ENCODE assay signal across 9 cellular contexts in genomic region chr7:30226593-30227268, GRCh38. TPM values are rescaled to one million over a fixed set of nuclear protein-coding genes. Genes with fewer than 3 reads are reported as not detected.
DNase-seq lines count a peak whose midpoint lies in the region; ATAC-seq, FAIRE-seq and TF ChIP-seq lines count a peak whose summit lies in the region.
"Had no signal": no experiment of that assay in that cellular context is flagged by ENCODE, and none has a peak within 500 bp of the region (broad histone marks: within the 10 kb centered on the region; RNA-seq: fewer than 3 reads in every experiment).

No MANE protein-coding gene starts in this region.

- no peaks in the 10 kb centered on the region for H3K36me3 Mint-ChIP-seq in naive thymus-derived CD8-positive, alpha-beta T cell
- no peaks in the 10 kb centered on the region for H3K36me3 Mint-ChIP-seq in activated T-helper 1 cell treated with anti-CD3 and anti-CD28 coated beads, Interleukin-12 subunit alpha, Interleukin-12 subunit beta, Interleukin-2, Interleukin-4 antibody, amounts not matched to agents 30 ng/mL and 10 ng/mL and 1 ng/mL, durations not matched to agents 14 hours and 24 hours and 36 hours (ENCODE audit: low read depth)

- H3K4me1 Mint-ChIP-seq in naive thymus-derived CD8-positive, alpha-beta T cell: peaks cover 0 to 17% (median under 1%) of the 10 kb centered on the region in 4 donors
- peaks cover 5% of the 10 kb centered on the region for H3K4me1 Mint-ChIP-seq in activated T-helper 1 cell treated with anti-CD3 and anti-CD28 coated beads, Interleukin-12 subunit alpha, Interleukin-12 subunit beta, Interleukin-2, Interleukin-4 antibody, amounts not matched to agents 30 ng/mL and 10 ng/mL and 1 ng/mL, durations not matched to agents 14 hours and 24 hours and 36 hours (ENCODE audit: low read depth)

- peak overlapping the region; percentile 66 for H3K4me2 ChIP-seq in keratinocyte (ENCODE audit: control insufficient read depth, extremely low read depth, insufficient read depth, low read depth, low read length)

- H3K9ac ChIP-seq in keratinocyte (ENCODE audit: control insufficient read depth, extremely low read depth, insufficient read depth, low read length): peak overlapping the region; percentile 16

- DNase-seq in right atrium auricular region (ENCODE audit: low spot score): no peak
- DNase-seq in Right ventricle myocardium superior: no peak
- peak; percentile 73 for DNase-seq in RPMI8226
- DNase-seq in keratinocyte (ENCODE audit: low read depth, low spot score): peak; percentile 13
- DNase-seq in naive thymus-derived CD8-positive, alpha-beta T cell: no peak
- no peak for DNase-seq in posterior vena cava (ENCODE audit: low spot score)
- no peak for DNase-seq in activated T-helper 1 cell treated with anti-CD3 and anti-CD28 coated beads, Interleukin-12 subunit alpha, Interleukin-12 subunit beta, Interleukin-2, Interleukin-4 antibody, amounts not matched to agents 30 ng/mL and 10 ng/mL and 1 ng/mL, durations not matched to agents 14 hours and 24 hours and 36 hours (ENCODE audit: low spot score)

- peaks cover 0 to 23% of the 10 kb centered on the region in 2 donors for H3K4me1 ChIP-seq in right atrium auricular region
- peaks cover 35% of the 10 kb centered on the region for H3K4me1 ChIP-seq in keratinocyte (ENCODE audit: control insufficient read depth, extremely low read depth, insufficient read depth, low read length)

- H3K4me3 ChIP-seq in right atrium auricular region (no peak overlapping the region), keratinocyte (ENCODE audit: control insufficient read depth in 2 of 3, extremely low read depth in 1 of 3, insufficient read depth in 2 of 3, low read depth in 1 of 3, low read length in 3 of 3) (no peak overlapping the region)

- H3K9me3 Mint-ChIP-seq in naive thymus-derived CD8-positive, alpha-beta T cell: peaks cover 0 to 12% (median 0%) of the 10 kb centered on the region in 9 donors
- H3K9me3 Mint-ChIP-seq in activated T-helper 1 cell treated with anti-CD3 and anti-CD28 coated beads, Interleukin-12 subunit alpha, Interleukin-12 subunit beta, Interleukin-2, Interleukin-4 antibody, amounts not matched to agents 30 ng/mL and 10 ng/mL and 1 ng/mL, durations not matched to agents 14 hours and 24 hours and 36 hours: no peaks in the 10 kb centered on the region

- POLR2A ChIA-PET in naive thymus-derived CD8-positive, alpha-beta T cell (lab: Charles Lee): no interaction called here

- H3K27me3 Mint-ChIP-seq in naive thymus-derived CD8-positive, alpha-beta T cell: peaks cover 0 to 11% (median 0%) of the 10 kb centered on the region in 5 donors
- peaks cover 10% of the 10 kb centered on the region for H3K27me3 Mint-ChIP-seq in activated T-helper 1 cell treated with anti-CD3 and anti-CD28 coated beads, Interleukin-12 subunit alpha, Interleukin-12 subunit beta, Interleukin-2, Interleukin-4 antibody, amounts not matched to agents 30 ng/mL and 10 ng/mL and 1 ng/mL, durations not matched to agents 14 hours and 24 hours and 36 hours (ENCODE audit: insufficient read depth)

- intact Hi-C loops in Right ventricle myocardium superior (cut with DNase I) (no loop called here), posterior vena cava (cut with DNase I) (no loop called here)
- intact Hi-C loops in activated T-helper 1 cell treated with anti-CD3 and anti-CD28 coated beads, Interleukin-12 subunit alpha, Interleukin-12 subunit beta, Interleukin-2, Interleukin-4 antibody, amounts not matched to agents 30 ng/mL and 10 ng/mL and 1 ng/mL, durations not matched to agents 14 hours and 24 hours and 36 hours (cut with micrococcal nuclease): no loop called here

- H3K27ac ChIP-seq in right atrium auricular region: peak overlapping the region; percentile 41 to 51
- peak overlapping the region; percentile 75 for H3K27ac ChIP-seq in keratinocyte (ENCODE audit: control insufficient read depth, insufficient read depth, low read length)

- H3K79me2 ChIP-seq in keratinocyte (ENCODE audit: control insufficient read depth, insufficient read depth, low read length): no peaks in the 10 kb centered on the region

- FAIRE-seq in keratinocyte (lab: Jason Lieb, UNC): peak; percentile 36
- FAIRE-seq: TTC549 had no signal

- H3K36me3 ChIP-seq in right atrium auricular region (no peaks in the 10 kb centered on the region), keratinocyte (ENCODE audit: control insufficient read depth in 2 of 2, extremely low read depth in 1 of 2, insufficient read depth in 2 of 2, low read length in 2 of 2) (no peaks in the 10 kb centered on the region)

- ATAC-seq in Right ventricle myocardium superior (ENCODE audit: poor library complexity): no peak
- ATAC-seq in naive thymus-derived CD8-positive, alpha-beta T cell: no peak
- ATAC-seq in GM18520 (IDR thresholded peaks at IDR 0.05; ENCODE audit: unreplicated experiment): no peak

- dilution Hi-C loops in keratinocyte (cut with MboI; ENCODE audit: extremely low pct_ligation_motif_present, low sequenced_read_pairs): no loop called here

- H2AFZ ChIP-seq in keratinocyte (ENCODE audit: control insufficient read depth, low read length): peak overlapping the region; percentile 14

- no peak overlapping the region for H3K4me3 Mint-ChIP-seq in naive thymus-derived CD8-positive, alpha-beta T cell
- no peak overlapping the region for H3K4me3 Mint-ChIP-seq in activated T-helper 1 cell treated with anti-CD3 and anti-CD28 coated beads, Interleukin-12 subunit alpha, Interleukin-12 subunit beta, Interleukin-2, Interleukin-4 antibody, amounts not matched to agents 30 ng/mL and 10 ng/mL and 1 ng/mL, durations not matched to agents 14 hours and 24 hours and 36 hours

- no peaks in the 10 kb centered on the region for H3K27me3 ChIP-seq in right atrium auricular region
- H3K27me3 ChIP-seq in keratinocyte (ENCODE audit: control insufficient read depth, extremely low read depth, insufficient read depth, low read length): no peaks in the 10 kb centered on the region

- TF ChIP-seq CTCF in right atrium auricular region (IDR thresholded peaks at IDR 0.05) (peak in 1 of 2 donors; percentile 18), keratinocyte (optimal IDR thresholded peaks at IDR 0.05 in 1 of 3, IDR thresholded peaks at IDR 0.05 in 1 of 3, conservative IDR thresholded peaks at IDR 0.05 in 1 of 3; ENCODE audit: extremely low read depth in 1 of 3, insufficient read depth in 2 of 3, low read length in 3 of 3) (peak; percentile 73 to 78 (median 75))

- H3K9me1 ChIP-seq in keratinocyte (ENCODE audit: control insufficient read depth, extremely low read depth, insufficient read depth, low read length): no peaks in the 10 kb centered on the region

- H3K27ac Mint-ChIP-seq in naive thymus-derived CD8-positive, alpha-beta T cell: peak overlapping the region in 1 of 10 donors; percentile 23
- H3K27ac Mint-ChIP-seq in activated T-helper 1 cell treated with anti-CD3 and anti-CD28 coated beads, Interleukin-12 subunit alpha, Interleukin-12 subunit beta, Interleukin-2, Interleukin-4 antibody, amounts not matched to agents 30 ng/mL and 10 ng/mL and 1 ng/mL, durations not matched to agents 14 hours and 24 hours and 36 hours: no peak overlapping the region

- no peaks in the 10 kb centered on the region for H3K9me3 ChIP-seq in right atrium auricular region
- no peaks in the 10 kb centered on the region for H3K9me3 ChIP-seq in keratinocyte (ENCODE audit: control insufficient read depth, low read depth, low read length)

- no peaks in the 10 kb centered on the region for H4K20me1 ChIP-seq in keratinocyte (ENCODE audit: control insufficient read depth, extremely low read depth, insufficient read depth, low read length)

RNA-seq across cellular contexts. Expression of gene ZNRF2, which starts 57.7 kb away (rescaled TPM):
- total RNA-seq in right atrium auricular region (1 to 10 TPM; 7.6 to 9.7 TPM), Right ventricle myocardium superior (7.2 TPM), posterior vena cava (10 to 100 TPM; 12.5 to 13.5 TPM)
- 4.0 to 7.0 TPM (median 6.0 TPM) in 3 replicates for polyA plus RNA-seq in keratinocyte
- 1.9 TPM for polyA plus RNA-seq in keratinocyte (2011; ENCODE audit: low read depth)
- 3.2 and 6.6 TPM in 2 replicates for polyA plus RNA-seq in keratinocyte (2011; cell fraction: cytosol; rRNA removed)
- polyA plus RNA-seq in keratinocyte (2011; cell fraction: nucleus; rRNA removed): 3.8 and 4.2 TPM in 2 replicates
- polyA plus RNA-seq in keratinocyte (2012; ENCODE audit: low replicate concordance): 4.7 TPM in 2 replicates
- polyA minus RNA-seq in keratinocyte: 0.43 to 6.5 TPM (median 3.9 TPM) in 3 replicates
- 12.1 TPM for polyA minus RNA-seq in keratinocyte (2011; cell fraction: cytosol; rRNA and poly(A)+ RNA removed)
- 9.5 and 11.9 TPM in 2 replicates for polyA minus RNA-seq in keratinocyte (2011; cell fraction: nucleus; rRNA and poly(A)+ RNA removed)
- total RNA-seq in naive thymus-derived CD8-positive, alpha-beta T cell: 10 to 100 TPM; 28.8 to 29.4 TPM
- 1 to 10 TPM; 1.1 to 2.3 (median 2.2) TPM for polyA plus RNA-seq in naive thymus-derived CD8-positive, alpha-beta T cell
- 8.4 and 9.3 TPM in 2 replicates for total RNA-seq in activated T-helper 1 cell treated with anti-CD3 and anti-CD28 coated beads, Interleukin-12 subunit alpha, Interleukin-12 subunit beta, Interleukin-2, Interleukin-4 antibody, amounts not matched to agents 30 ng/mL and 10 ng/mL and 1 ng/mL, durations not matched to agents 14 hours and 24 hours and 36 hours

Comparison
In these comparisons a context has a peak if more than half of its experiments do, and no peak if none do; other contexts are left out.
1. DNase-seq: peak in RPMI8226 (single experiment) and keratinocyte (single experiment); none in right atrium auricular region (single experiment), Right ventricle myocardium superior (single experiment), naive thymus-derived CD8-positive, alpha-beta T cell (0 of 10), posterior vena cava (single experiment) and activated T-helper 1 cell treated with anti-CD3 and anti-CD28 coated beads, Interleukin-12 subunit alpha, Interleukin-12 subunit beta, Interleukin-2, Interleukin-4 antibody, amounts not matched to agents 30 ng/mL and 10 ng/mL and 1 ng/mL, durations not matched to agents 14 hours and 24 hours and 36 hours (single experiment).